In the genomic region with DNA sequence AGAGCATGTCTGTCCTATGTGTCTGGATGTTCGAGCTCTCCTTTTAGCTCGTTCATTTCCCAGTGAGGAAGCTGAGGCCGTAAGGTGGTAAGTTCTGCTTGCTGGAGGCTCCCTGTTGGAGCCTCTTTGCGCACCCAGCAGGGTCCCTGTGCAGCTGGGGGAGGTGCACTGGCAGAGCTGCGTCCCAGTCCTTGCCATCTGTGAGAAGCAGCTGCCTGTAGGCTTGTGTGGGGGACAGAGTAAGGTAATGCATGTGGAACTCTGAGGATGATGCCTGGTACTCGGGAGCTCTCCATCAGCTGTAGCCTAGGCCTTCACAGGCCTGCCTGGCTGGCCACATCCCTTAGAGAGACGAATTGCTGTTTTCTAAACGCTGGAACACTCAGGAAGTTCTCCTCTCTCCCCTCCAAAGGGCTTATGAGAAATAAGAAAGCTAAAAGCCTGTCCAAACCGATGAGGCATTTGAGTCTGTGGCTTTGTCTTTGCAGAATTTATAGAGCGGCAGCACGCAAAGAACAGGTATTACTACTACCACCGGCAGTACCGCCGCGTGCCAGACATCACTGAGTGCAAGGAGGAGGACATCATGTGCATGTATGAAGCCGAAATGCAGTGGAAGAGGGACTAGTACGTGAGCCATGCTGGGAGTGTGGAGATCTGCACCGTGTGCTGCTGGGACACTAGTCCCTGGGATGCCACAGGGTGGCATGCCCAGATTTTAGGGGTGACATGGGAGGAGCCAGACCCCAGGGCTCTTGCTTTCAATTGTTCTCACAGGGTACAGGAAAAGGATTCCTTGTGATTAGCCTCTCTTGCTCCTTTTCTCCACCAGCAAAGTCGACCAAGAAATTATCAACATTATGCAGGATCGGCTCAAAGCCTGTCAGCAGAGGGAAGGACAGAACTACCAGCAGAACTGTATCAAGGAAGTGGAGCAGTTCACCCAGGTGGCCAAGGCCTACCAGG, we compare ENCODE assay signal across 8 cellular contexts. TPM values are rescaled to one million over a fixed set of nuclear protein-coding genes. Genes with fewer than 3 reads are reported as not detected.
DNase-seq lines count a peak whose midpoint lies in the region; ATAC-seq, FAIRE-seq and TF ChIP-seq lines count a peak whose summit lies in the region.
"Had no signal": no experiment of that assay in that cellular context is flagged by ENCODE, and none has a peak within 500 bp of the region (broad histone marks: within the 10 kb centered on the region; RNA-seq: fewer than 3 reads in every experiment).

No MANE protein-coding gene starts in this region.

- peaks cover 25 to 35% (median 26%) of the 10 kb centered on the region in 4 donors for H3K36me3 ChIP-seq in esophagus muscularis mucosa

- H3K4me3 Mint-ChIP-seq in activated B cell treated with CpG ODN at 0.5 μM for 24 hours: peak overlapping the region; percentile 91

- DNase-seq in GM12891 (ENCODE audit: insufficient read length, low spot score): no peak
- DNase-seq in NB4 (ENCODE audit: low read depth): peak; percentile 87
- DNase-seq in activated B cell treated with CpG ODN at 0.5 μM for 24 hours: peak; percentile 25
- no peak for DNase-seq in esophagus muscularis mucosa (ENCODE audit: extremely low spot score)
- peak; percentile 53 to 59 (median 53) for DNase-seq in stimulated activated CD4-positive, alpha-beta T cell treated with anti-CD3 and anti-CD28 coated beads, Interleukin-12 subunit alpha, Interleukin-12 subunit beta, amount 100 ng/mL, for 48 hours (ENCODE audit: low read depth in 2 of 3, low spot score in 1 of 3)
- no peak for DNase-seq in NCI-H187 (lab: John Stamatoyannopoulos, UW)

- no peaks in the 10 kb centered on the region for H3K9me3 Mint-ChIP-seq in activated B cell treated with CpG ODN at 0.5 μM for 24 hours

- peaks cover 45% of the 10 kb centered on the region for H3K36me3 Mint-ChIP-seq in activated B cell treated with CpG ODN at 0.5 μM for 24 hours (ENCODE audit: low read depth)

- no peaks in the 10 kb centered on the region for H3K9me3 ChIP-seq in esophagus muscularis mucosa

- TF ChIP-seq EP300 in esophagus muscularis mucosa (IDR thresholded peaks at IDR 0.05): no peak

- FAIRE-seq in GM12891 (lab: Jason Lieb, UNC): peak; percentile 64

- intact Hi-C loops in activated B cell treated with CpG ODN at 0.5 μM for 24 hours (cut with micrococcal nuclease) (loop anchor here (5.0 to 10.0 kb wide), 2 partner anchors 306 to 1194 kb away; a partner anchor contains a TSS), esophagus muscularis mucosa (cut with DNase I) (no loop called here)

- TF ChIP-seq CTCF in NB4 (IDR thresholded peaks at IDR 0.05; ENCODE audit: low read depth, low read length): no peak
- no peak for TF ChIP-seq CTCF in activated B cell treated with CpG ODN at 0.5 μM for 24 hours (IDR thresholded peaks at IDR 0.05)
- no peak for TF ChIP-seq CTCF in esophagus muscularis mucosa (IDR thresholded peaks at IDR 0.05)

- CTCF ChIA-PET in activated B cell treated with CpG ODN at 0.5 μM for 24 hours (lab: Charles Lee): no interaction called here

- WGBS in esophagus muscularis mucosa: 57% methylated on average over 18 of the region's 20 CpGs

- no peaks in the 10 kb centered on the region for H3K27me3 Mint-ChIP-seq in activated B cell treated with CpG ODN at 0.5 μM for 24 hours

- peak overlapping the region in 3 of 4 donors; percentile 86 to 92 (median 87) for H3K27ac ChIP-seq in esophagus muscularis mucosa (replicated peaks in 1 of 4)

- H3K4me3 ChIP-seq in NB4 (ENCODE audit: low read depth, low read length): peak overlapping the region; percentile 77
- peak overlapping the region; percentile 69 to 86 (median 79) for H3K4me3 ChIP-seq in esophagus muscularis mucosa

- peak overlapping the region; percentile 86 for H3K27ac Mint-ChIP-seq in activated B cell treated with CpG ODN at 0.5 μM for 24 hours

- TF ChIP-seq POLR2A in GM12891 (IDR thresholded peaks at IDR 0.05; ENCODE audit: low read depth, low read length) (peak; percentile 97), NB4 (IDR thresholded peaks at IDR 0.05; ENCODE audit: extremely low read depth, insufficient read length) (no peak), esophagus muscularis mucosa (IDR thresholded peaks at IDR 0.05; ENCODE audit: low read depth) (no peak)

- POLR2A ChIA-PET in activated B cell treated with CpG ODN at 0.5 μM for 24 hours (lab: Charles Lee): interaction anchor here (0.5 to 9.7 kb wide), 13 partner anchors 8 to 1198 kb away, joined by 3 to 351 read pairs (median 5); a partner anchor contains a TSS

- peaks cover 55% of the 10 kb centered on the region for H3K4me1 Mint-ChIP-seq in activated B cell treated with CpG ODN at 0.5 μM for 24 hours

- no peak for ATAC-seq in activated B cell treated with CpG ODN at 0.5 μM for 24 hours (ENCODE audit: low read depth)
- ATAC-seq in HG02678 (IDR thresholded peaks at IDR 0.05; ENCODE audit: unreplicated experiment): no peak

- no peaks in the 10 kb centered on the region for H3K27me3 ChIP-seq in esophagus muscularis mucosa

- peaks cover 39 to 62% (median 46%) of the 10 kb centered on the region in 4 donors for H3K4me1 ChIP-seq in esophagus muscularis mucosa

TF ChIP-seq in GM12891, 5 proteins besides CTCF, POLR2A, EP300 and RAD21:
- TF ChIP-seq POLR2AphosphoS5 (IDR thresholded peaks at IDR 0.05; ENCODE audit: low read depth, low read length) (peak; percentile 98), POU2F2 (IDR thresholded peaks at IDR 0.05; ENCODE audit: low read depth, low read length) (peak; percentile 93), PAX5 (IDR thresholded peaks at IDR 0.05; ENCODE audit: insufficient read depth, low read length, severe bottlenecking) (no peak)
TF ChIP-seq in GM12891: peak in this region for 2.

RNA-seq across cellular contexts. Expression of a gene that starts 1.6 kb away (rescaled TPM):
- polyA plus RNA-seq in GM12891 (2012; ENCODE audit: low read depth, missing spikeins): 132 TPM
- total RNA-seq in activated B cell treated with CpG ODN at 0.5 μM for 24 hours (77.4 and 92.5 TPM in 2 replicates), esophagus muscularis mucosa (100 to 1,000 TPM; 249 to 381 (median 295) TPM)

RNA-seq across cellular contexts. Expression of a gene that starts 3.7 kb away (rescaled TPM):
- 7,809 TPM for polyA plus RNA-seq in GM12891 (2012; ENCODE audit: low read depth, missing spikeins)
- total RNA-seq in activated B cell treated with CpG ODN at 0.5 μM for 24 hours (5,116 and 5,913 TPM in 2 replicates), esophagus muscularis mucosa (1,000 to 10,000 TPM; 1,144 to 2,342 (median 1,414) TPM)

RNA-seq across cellular contexts. Expression of a gene that starts 5.7 kb away (rescaled TPM):
- 0.50 TPM for polyA plus RNA-seq in GM12891 (2012; ENCODE audit: low read depth, missing spikeins)
- total RNA-seq in activated B cell treated with CpG ODN at 0.5 μM for 24 hours: not detected in 2 replicates
- total RNA-seq in esophagus muscularis mucosa: not detected
- total RNA-seq: dermis microvascular lymphatic vessel endothelial cell had no signal

RNA-seq across cellular contexts. Expression of a gene that starts 6.5 kb away (rescaled TPM):
- 0.05 TPM for polyA plus RNA-seq in GM12891 (2012; ENCODE audit: low read depth, missing spikeins)
- total RNA-seq in activated B cell treated with CpG ODN at 0.5 μM for 24 hours (not detected in 2 replicates), esophagus muscularis mucosa (not detected)
- total RNA-seq: dermis microvascular lymphatic vessel endothelial cell had no signal

RNA-seq across cellular contexts. Expression of a gene that starts 10.9 kb away (rescaled TPM):
- polyA plus RNA-seq in GM12891 (2012; ENCODE audit: low read depth, missing spikeins): 28.8 TPM
- total RNA-seq in activated B cell treated with CpG ODN at 0.5 μM for 24 hours (41.8 and 44.2 TPM in 2 replicates), esophagus muscularis mucosa (10 to 100 TPM; 27.0 to 42.9 (median 36.9) TPM)

Comparison
In these comparisons a context has a peak if more than half of its experiments do, and no peak if none do; other contexts are left out.
1. DNase-seq: peak in NB4 (single experiment), activated B cell treated with CpG ODN at 0.5 μM for 24 hours (single experiment) and stimulated activated CD4-positive, alpha-beta T cell treated with anti-CD3 and anti-CD28 coated beads, Interleukin-12 subunit alpha, Interleukin-12 subunit beta, amount 100 ng/mL, for 48 hours (3 of 3); none in GM12891 (single experiment), esophagus muscularis mucosa (single experiment) and NCI-H187 (0 of 2).